Comparison of ENCODE assay signal across 6 cellular contexts in the genomic region with DNA sequence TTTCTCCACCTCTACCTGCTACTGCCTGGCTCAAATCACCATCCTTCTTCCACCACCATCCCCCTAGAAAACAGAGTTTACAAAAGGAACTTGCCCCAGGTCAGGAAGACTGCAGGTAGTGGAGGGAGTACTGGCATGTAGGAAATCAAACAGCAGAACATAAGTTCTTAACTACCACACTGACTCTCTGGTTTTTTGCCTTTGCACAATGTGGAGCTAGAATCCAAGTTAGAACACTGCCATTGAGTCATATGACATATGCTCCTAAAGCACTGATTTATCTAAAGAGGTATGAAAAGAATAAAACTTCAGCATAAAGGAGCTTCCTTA.
DNase-seq lines count a peak whose midpoint lies in the region; ATAC-seq, FAIRE-seq and TF ChIP-seq lines count a peak whose summit lies in the region.
"Not testable (repeated sequence)": the region's sequence is repeated elsewhere in the genome, so short reads cannot be mapped to it uniquely, and the experiment has no call there.

No MANE protein-coding gene starts in this region.

- not testable (repeated sequence) for H3K36me3 Mint-ChIP-seq in osteocyte (ENCODE audit: unreplicated experiment)

- not testable (repeated sequence) for H3F3A ChIP-seq in GM23248 (ENCODE audit: insufficient read depth); PC-9 (ENCODE audit: insufficient read depth, low read depth)

- not testable (repeated sequence) for TF ChIP-seq EP300 in A549 (IDR thresholded peaks at IDR 0.05); HepG2 (IDR thresholded peaks at IDR 0.05; ENCODE audit: low read depth in 2 of 2, low read length in 2 of 2); HepG2 (CRISPR knock-in tag; IDR thresholded peaks at IDR 0.05; ENCODE audit: borderline replicate concordance)

- H3K27ac ChIP-seq in A549 (peak overlapping the region in 1 of 2 experiments; percentile 55; a peak in 1 of 6 replicates), HepG2 (ENCODE audit: extremely low read length, insufficient read depth, low read length) (peak overlapping the region; percentile 43)
- H3K27ac ChIP-seq in GM23248, PC-9, foreskin keratinocyte: not testable (repeated sequence)

- not testable (repeated sequence) for H3K27me3 ChIP-seq in GM23248 (replicated peaks; ENCODE audit: insufficient read depth); PC-9 (ENCODE audit: insufficient read depth, low read depth); foreskin keratinocyte; HepG2 (ENCODE audit: control insufficient read depth in 1 of 2, insufficient read depth in 2 of 2, low read length in 2 of 2)

- peak overlapping the region; percentile 34 for H3K27ac Mint-ChIP-seq in osteocyte (ENCODE audit: unreplicated experiment)

- H4K20me1 ChIP-seq in GM23248 (ENCODE audit: insufficient read depth); PC-9 (ENCODE audit: insufficient read depth); HepG2 (ENCODE audit: insufficient read depth, low read length): not testable (repeated sequence)

- not testable (repeated sequence) for H3K9ac ChIP-seq in GM23248; HepG2 (ENCODE audit: insufficient read depth, low read depth, low read length)

- H3K9me3 ChIP-seq in A549; GM23248 (ENCODE audit: low read depth); PC-9 (ENCODE audit: insufficient read depth, low read depth); HepG2 (ENCODE audit: low read length): not testable (repeated sequence)

- TF ChIP-seq RAD21 in A549 (conservative IDR thresholded peaks at IDR 0.05 in 1 of 2, IDR thresholded peaks at IDR 0.05 in 1 of 2); HepG2 (CRISPR knock-in tag; IDR thresholded peaks at IDR 0.05): not testable (repeated sequence)

- not testable (repeated sequence) for TF ChIP-seq CTCF in A549 (IDR thresholded peaks at IDR 0.05); PC-9 (conservative IDR thresholded peaks at IDR 0.05); foreskin keratinocyte (conservative IDR thresholded peaks at IDR 0.05); HepG2 (CRISPR knock-in tag; IDR thresholded peaks at IDR 0.05); osteocyte (IDR thresholded peaks at IDR 0.05)

- not testable (repeated sequence) for H2AFZ ChIP-seq in GM23248; PC-9; HepG2 (ENCODE audit: low read length)

- H3K9me2 ChIP-seq in GM23248 (ENCODE audit: insufficient read depth); PC-9 (ENCODE audit: insufficient read depth): not testable (repeated sequence)

- not testable (repeated sequence) for FAIRE-seq in A549 (lab: Jason Lieb, UNC); HepG2 (lab: Jason Lieb, UNC)

- H3K4me1 Mint-ChIP-seq in osteocyte (ENCODE audit: unreplicated experiment) = not testable (repeated sequence)

- not testable (repeated sequence) for H3K4me3 ChIP-seq in A549; GM23248; PC-9; HepG2 (replicated peaks in 1 of 3; ENCODE audit: insufficient read depth in 1 of 3, low read depth in 2 of 3, low read length in 3 of 3)

- H3K4me3 Mint-ChIP-seq in osteocyte (ENCODE audit: unreplicated experiment) = not testable (repeated sequence)

- not testable (repeated sequence) for H3K79me2 ChIP-seq in GM23248 (ENCODE audit: insufficient read depth); PC-9 (ENCODE audit: low read depth); HepG2 (ENCODE audit: insufficient read depth, low read length)

- H3K4me1 ChIP-seq in A549; GM23248 (ENCODE audit: insufficient read depth); PC-9 (replicated peaks; ENCODE audit: insufficient read depth); foreskin keratinocyte; HepG2 (ENCODE audit: insufficient read depth, low read length): not testable (repeated sequence)

- POLR2A ChIA-PET in A549 (lab: Yijun Ruan, JAX); PC-9 (lab: Charles Lee; ENCODE audit: unreplicated experiment); HepG2 (lab: Yijun Ruan, JAX): not testable (repeated sequence)

- not testable (repeated sequence) for H3K27me3 Mint-ChIP-seq in osteocyte (ENCODE audit: unreplicated experiment)

- in situ Hi-C loops in GM23248 (cut with MboI); HepG2 (cut with HindIII; ENCODE audit: extremely low pct_ligation_motif_present, low pct_unique_long_range_greater_than_20kb): not testable (repeated sequence)

- not testable (repeated sequence) for H3K9me3 Mint-ChIP-seq in osteocyte (ENCODE audit: unreplicated experiment)

- ATAC-seq in A549 (peak; percentile 50 to 74; a peak in 5 of 6 replicates), foreskin keratinocyte (peak; percentile 40), HepG2 (peak; percentile 23; the same call in 2 of the 3 replicates)

- CTCF ChIA-PET in A549 (lab: Yijun Ruan, JAX); PC-9 (lab: Charles Lee); HepG2 (lab: Yijun Ruan, JAX; ENCODE audit: low intra/inter-chr PET ratio, low total read pairs): not testable (repeated sequence)

- not testable (repeated sequence) for BruUV-seq in PC-9 (replicated peaks; lab: Mats Ljungman, UMichigan); HepG2 (replicated peaks; lab: Mats Ljungman, UMichigan)

- H3K4me2 ChIP-seq in A549 = peak overlapping the region; percentile 51; the same call in 2 of the 3 replicates
- peak overlapping the region; percentile 18 for H3K4me2 ChIP-seq in GM23248 (ENCODE audit: unreplicated experiment)
- peak overlapping the region; percentile 39; the same call in 1 of the 2 replicates for H3K4me2 ChIP-seq in PC-9
- H3K4me2 ChIP-seq in HepG2 (ENCODE audit: low read depth, low read length) = not testable (repeated sequence)

- intact Hi-C loops in PC-9 (cut with micrococcal nuclease; ENCODE audit: unreplicated experiment); HepG2 (cut with micrococcal nuclease; ENCODE audit: unreplicated experiment): not testable (repeated sequence)

- not testable (repeated sequence) for DNase-seq in A549 (ENCODE audit: low read depth in 1 of 2, low spot score in 1 of 2); GM23248; PC-9; foreskin keratinocyte; HepG2 (ENCODE audit: low spot score); osteocyte (ENCODE audit: extremely low spot score, unreplicated experiment)

- not testable (repeated sequence) for TF ChIP-seq POLR2A in A549 (IDR thresholded peaks at IDR 0.05; ENCODE audit: low read length); HepG2 (IDR thresholded peaks at IDR 0.05; ENCODE audit: insufficient read depth in 1 of 2, low read depth in 2 of 2, low read length in 2 of 2)

- H3K36me3 ChIP-seq in GM23248 (ENCODE audit: low read depth); PC-9 (ENCODE audit: low read depth); HepG2 (replicated peaks in 1 of 2; ENCODE audit: control insufficient read depth in 1 of 2, insufficient read depth in 2 of 2, low read length in 2 of 2): not testable (repeated sequence)
